1 cellular context compared by ENCODE assay signal in genomic region chr14:61561657-61562276, GRCh38.
A peak's percentile ranks its signal among the peaks of the same experiment; 100 is the strongest.
TF ChIP-seq lines count a peak whose summit lies in the region.

No MANE protein-coding gene starts in this region.

TF ChIP-seq in SK-N-SH, 30 proteins besides CTCF, POLR2A, EP300 and RAD21 (continued from another document):
- TF ChIP-seq PBX3 (IDR thresholded peaks at IDR 0.05) (peak; percentile 81), SIN3A (IDR thresholded peaks at IDR 0.05; ENCODE audit: borderline replicate concordance, low read depth, low read length) (peak; percentile 88; the same call in 1 of the 2 replicates), TCF12 (IDR thresholded peaks at IDR 0.05) (peak; percentile 93), ELF1 (IDR thresholded peaks at IDR 0.05) (peak; percentile 91), MAX (IDR thresholded peaks at IDR 0.05; ENCODE audit: low read depth) (peak; percentile 93), SMC3 (IDR thresholded peaks at IDR 0.05; ENCODE audit: low read depth, low read length) (no peak), IRF3 (IDR thresholded peaks at IDR 0.05; ENCODE audit: low read depth, low read length) (no peak), POLR2AphosphoS5 (IDR thresholded peaks at IDR 0.05; ENCODE audit: low read depth, low read length) (peak; percentile 74), USF1 (IDR thresholded peaks at IDR 0.05; ENCODE audit: borderline replicate concordance, low read depth) (no peak), FOXM1 (IDR thresholded peaks at IDR 0.05; ENCODE audit: low read depth) (peak; percentile 67), FOSL2 (IDR thresholded peaks at IDR 0.05; ENCODE audit: borderline replicate concordance, low read depth) (peak; percentile 93), MEF2A (IDR thresholded peaks at IDR 0.05; ENCODE audit: borderline replicate concordance, low read depth) (peak; percentile 74), RXRA (IDR thresholded peaks at IDR 0.05; ENCODE audit: borderline replicate concordance, low read depth) (peak; percentile 87), REST (IDR thresholded peaks at IDR 0.05; ENCODE audit: low read depth, low read length) (peak; percentile 81), NRF1 (IDR thresholded peaks at IDR 0.05; ENCODE audit: low read depth, low read length) (no peak), JUND (IDR thresholded peaks at IDR 0.05) (peak; percentile 90)
TF ChIP-seq in SK-N-SH: peak in this region for 18.
